Comparison of ENCODE assay signal across 41 cellular contexts in genomic region chr11:92432515-92432914, GRCh38.
"Had no signal": no experiment of that assay in that cellular context is flagged by ENCODE, and none has a peak within 500 bp of the region (broad histone marks: within the 10 kb centered on the region; RNA-seq: fewer than 3 reads in every experiment).

No MANE protein-coding gene starts in this region.

- DNase-seq: activated effector memory CD4-positive, alpha-beta T cell treated with anti-CD3 and anti-CD28 coated beads, Interleukin-2, amount 50 U/mL, for 16 hours; activated effector memory CD4-positive, alpha-beta T cell treated with Interleukin-2 at 50 U/mL for 16 hours; activated gamma-delta T cell; activated gamma-delta T cell treated with Interleukin-2 at 50 U/mL for 16 hours; activated naive CD4-positive, alpha-beta T cell; activated naive CD4-positive, alpha-beta T cell treated with anti-CD3 and anti-CD28 coated beads for 36 hours; activated naive CD4-positive, alpha-beta T cell treated with anti-CD3 and anti-CD28 coated beads, Interleukin-2, amount 10 ng/mL, durations not matched to agents 7 days and 5 days; activated naive CD4-positive, alpha-beta T cell treated with anti-CD3 and anti-CD28 coated beads, Interleukin-2, amount 50 U/mL, for 16 hours; activated naive CD4-positive, alpha-beta T cell treated with Interleukin-2 at 50 U/mL for 16 hours; activated naive CD8-positive, alpha-beta T cell treated with anti-CD3 and anti-CD28 coated beads for 36 hours; activated naive CD8-positive, alpha-beta T cell treated with anti-CD3 and anti-CD28 coated beads, Interleukin-2, amount 10 ng/mL, durations not matched to agents 7 days and 5 days; activated naive CD8-positive, alpha-beta T cell treated with anti-CD3 and anti-CD28 coated beads, Interleukin-2, amount 50 U/mL, for 24 hours; activated T-cell treated with anti-CD3 and anti-CD28 coated beads for 4 hours; activated T-cell treated with anti-CD3 and anti-CD28 coated beads, Interleukin-2, amount 50 U/mL, for 1 hour; activated T-cell treated with anti-CD3 and anti-CD28 coated beads, Interleukin-2, amount 50 U/mL, for 24 hours; activated T-cell treated with anti-CD3 and anti-CD28 coated beads, Interleukin-2, amount 50 U/mL, for 4 hours; activated T-cell treated with anti-CD3 and anti-CD28 coated beads, Interleukin-2, amount 50 U/mL, for 48 hours; activated T-cell treated with anti-CD3 and anti-CD28 coated beads, Interleukin-2, amount 50 U/mL, for 72 hours; adrenal gland; amniotic stem cell; amygdala; anterior cingulate cortex; aorta; body of pancreas; brain microvascular endothelial cell; caudate nucleus; central memory CD4-positive, alpha-beta T cell; cerebellar nuclear complex had no signal

- H3K27me3 Mint-ChIP-seq: activated naive CD4-positive, alpha-beta T cell treated with anti-CD3 and anti-CD28 coated beads, Interleukin-2, amount 10 ng/mL, durations not matched to agents 7 days and 5 days; activated naive CD4-positive, alpha-beta T cell treated with anti-CD3 and anti-CD28 coated beads, Interleukin-2, amount 50 U/mL, for 24 hours; activated naive CD8-positive, alpha-beta T cell; activated naive CD8-positive, alpha-beta T cell treated with anti-CD3 and anti-CD28 coated beads, Interleukin-2, amount 10 ng/mL, durations not matched to agents 7 days and 5 days; activated naive CD8-positive, alpha-beta T cell treated with anti-CD3 and anti-CD28 coated beads, Interleukin-2, amount 50 U/mL, for 24 hours; activated T-cell treated with anti-CD3 and anti-CD28 coated beads, Interleukin-2, amount 50 U/mL, for 24 hours; activated T-helper 17 cell treated with anti-CD3 and anti-CD28 coated beads, Interleukin-2, amount 50 U/mL, for 72 hours; brain; central memory CD8-positive, alpha-beta T cell had no signal

- H3K9me3 ChIP-seq: adrenal gland, body of pancreas had no signal

- H3K4me3 ChIP-seq: adrenal gland, ascending aorta, body of pancreas, breast epithelium, cardiac muscle cell had no signal

- H3K27ac ChIP-seq: adrenal gland, ascending aorta, body of pancreas, brain microvascular endothelial cell, breast epithelium, cardiac muscle cell had no signal

- ATAC-seq: activated naive CD4-positive, alpha-beta T cell treated with anti-CD3 and anti-CD28 coated beads, Interleukin-2, amount 50 U/mL, for 72 hours; activated naive CD8-positive, alpha-beta T cell treated with anti-CD3 and anti-CD28 coated beads, Interleukin-2, amount 50 U/mL, for 24 hours; activated T-cell treated with anti-CD3 and anti-CD28 coated beads, Interleukin-2, amount 50 U/mL, for 4 hours; activated T-cell treated with anti-CD3 and anti-CD28 coated beads, Interleukin-2, amount 50 U/mL, for 72 hours; activated T-helper 17 cell treated with anti-CD3 and anti-CD28 coated beads, Interleukin-2, amount 50 U/mL, for 72 hours; body of pancreas had no signal

- H3K4me1 Mint-ChIP-seq: activated naive CD4-positive, alpha-beta T cell treated with anti-CD3 and anti-CD28 coated beads, Interleukin-2, amount 10 ng/mL, durations not matched to agents 7 days and 5 days; activated naive CD4-positive, alpha-beta T cell treated with anti-CD3 and anti-CD28 coated beads, Interleukin-2, amount 50 U/mL, for 24 hours; activated naive CD8-positive, alpha-beta T cell treated with anti-CD3 and anti-CD28 coated beads for 36 hours; activated naive CD8-positive, alpha-beta T cell treated with anti-CD3 and anti-CD28 coated beads, Interleukin-2, amount 10 ng/mL, durations not matched to agents 7 days and 5 days; activated naive CD8-positive, alpha-beta T cell treated with anti-CD3 and anti-CD28 coated beads, Interleukin-2, amount 50 U/mL, for 24 hours; activated T-helper 17 cell treated with anti-CD3 and anti-CD28 coated beads, Interleukin-2, amount 50 U/mL, for 72 hours; central memory CD8-positive, alpha-beta T cell had no signal

- H3K4me1 ChIP-seq: adrenal gland, ascending aorta, body of pancreas, breast epithelium had no signal

- FAIRE-seq: astrocyte, bronchial epithelial cell had no signal

- H3K27me3 ChIP-seq: adrenal gland, ascending aorta, body of pancreas, brain microvascular endothelial cell, breast epithelium, cardiac muscle cell had no signal

- H3K36me3 ChIP-seq: adrenal gland, ascending aorta, brain microvascular endothelial cell, breast epithelium, cardiac muscle cell had no signal

- H3K9me3 Mint-ChIP-seq: activated naive CD4-positive, alpha-beta T cell treated with anti-CD3 and anti-CD28 coated beads, Interleukin-2, amount 50 U/mL, for 24 hours; activated T-helper 1 cell treated with anti-CD3 and anti-CD28 coated beads, Interleukin-12 subunit alpha, Interleukin-12 subunit beta, Interleukin-2, Interleukin-4 antibody, amounts not matched to agents 30 ng/mL and 10 ng/mL and 1 ng/mL, durations not matched to agents 14 hours and 24 hours and 36 hours; activated T-helper 2 cell treated with anti-CD3 and anti-CD28 coated beads, Interferon-gamma antibody, Interleukin-2, Interleukin-4, amounts not matched to agents 10 μg/mL and 5 μg/mL and 100 μg/mL, durations not matched to agents 14 hours and 24 hours and 36 hours had no signal

- H3K4me3 Mint-ChIP-seq: activated naive CD4-positive, alpha-beta T cell treated with anti-CD3 and anti-CD28 coated beads for 36 hours; activated naive CD4-positive, alpha-beta T cell treated with anti-CD3 and anti-CD28 coated beads, Interleukin-2, amount 10 ng/mL, durations not matched to agents 7 days and 5 days; activated naive CD4-positive, alpha-beta T cell treated with anti-CD3 and anti-CD28 coated beads, Interleukin-2, amount 50 U/mL, for 24 hours; activated naive CD8-positive, alpha-beta T cell; activated naive CD8-positive, alpha-beta T cell treated with anti-CD3 and anti-CD28 coated beads for 36 hours; activated naive CD8-positive, alpha-beta T cell treated with anti-CD3 and anti-CD28 coated beads, Interleukin-2, amount 10 ng/mL, durations not matched to agents 7 days and 5 days; activated naive CD8-positive, alpha-beta T cell treated with anti-CD3 and anti-CD28 coated beads, Interleukin-2, amount 50 U/mL, for 24 hours; activated T-cell treated with anti-CD3 and anti-CD28 coated beads, Interleukin-2, amount 50 U/mL, for 24 hours; activated T-cell treated with anti-CD3 and anti-CD28 coated beads, Interleukin-2, amount 50 U/mL, for 4 hours; activated T-cell treated with anti-CD3 and anti-CD28 coated beads, Interleukin-2, amount 50 U/mL, for 72 hours; activated T-helper 1 cell treated with anti-CD3 and anti-CD28 coated beads, Interleukin-12 subunit alpha, Interleukin-12 subunit beta, Interleukin-2, Interleukin-4 antibody, amounts not matched to agents 30 ng/mL and 10 ng/mL and 1 ng/mL, durations not matched to agents 14 hours and 24 hours and 36 hours; activated T-helper 17 cell treated with anti-CD3 and anti-CD28 coated beads, Interleukin-2, amount 50 U/mL, for 72 hours; brain; central memory CD8-positive, alpha-beta T cell had no signal

- H3K36me3 Mint-ChIP-seq: activated naive CD4-positive, alpha-beta T cell treated with anti-CD3 and anti-CD28 coated beads, Interleukin-2, amount 10 ng/mL, durations not matched to agents 7 days and 5 days; activated naive CD4-positive, alpha-beta T cell treated with anti-CD3 and anti-CD28 coated beads, Interleukin-2, amount 50 U/mL, for 24 hours; activated naive CD8-positive, alpha-beta T cell; activated naive CD8-positive, alpha-beta T cell treated with anti-CD3 and anti-CD28 coated beads for 36 hours; activated naive CD8-positive, alpha-beta T cell treated with anti-CD3 and anti-CD28 coated beads, Interleukin-2, amount 10 ng/mL, durations not matched to agents 7 days and 5 days had no signal

- H3K27ac Mint-ChIP-seq: activated naive CD4-positive, alpha-beta T cell treated with anti-CD3 and anti-CD28 coated beads for 36 hours; activated naive CD4-positive, alpha-beta T cell treated with anti-CD3 and anti-CD28 coated beads, Interleukin-2, amount 10 ng/mL, durations not matched to agents 7 days and 5 days; activated naive CD4-positive, alpha-beta T cell treated with anti-CD3 and anti-CD28 coated beads, Interleukin-2, amount 50 U/mL, for 24 hours; activated naive CD4-positive, alpha-beta T cell treated with anti-CD3 and anti-CD28 coated beads, Interleukin-2, amount 50 U/mL, for 72 hours; activated naive CD8-positive, alpha-beta T cell; activated naive CD8-positive, alpha-beta T cell treated with anti-CD3 and anti-CD28 coated beads for 36 hours; activated naive CD8-positive, alpha-beta T cell treated with anti-CD3 and anti-CD28 coated beads, Interleukin-2, amount 10 ng/mL, durations not matched to agents 7 days and 5 days; activated naive CD8-positive, alpha-beta T cell treated with anti-CD3 and anti-CD28 coated beads, Interleukin-2, amount 50 U/mL, for 24 hours; activated T-cell treated with anti-CD3 and anti-CD28 coated beads, Interleukin-2, amount 50 U/mL, for 24 hours; activated T-cell treated with anti-CD3 and anti-CD28 coated beads, Interleukin-2, amount 50 U/mL, for 72 hours; activated T-helper 1 cell treated with anti-CD3 and anti-CD28 coated beads, Interleukin-12 subunit alpha, Interleukin-12 subunit beta, Interleukin-2, Interleukin-4 antibody, amounts not matched to agents 30 ng/mL and 10 ng/mL and 1 ng/mL, durations not matched to agents 14 hours and 24 hours and 36 hours; activated T-helper 17 cell treated with anti-CD3 and anti-CD28 coated beads, Interleukin-2, amount 50 U/mL, for 72 hours; activated T-helper 2 cell treated with anti-CD3 and anti-CD28 coated beads, Interferon-gamma antibody, Interleukin-2, Interleukin-4, amounts not matched to agents 10 μg/mL and 5 μg/mL and 100 μg/mL, durations not matched to agents 14 hours and 24 hours and 36 hours; brain had no signal
